ENCODE assay signal across 17 cellular contexts in genomic region chr7:591856-592628, GRCh38.
DNase-seq lines count a peak whose midpoint lies in the region; ATAC-seq, FAIRE-seq and TF ChIP-seq lines count a peak whose summit lies in the region.
"Had no signal": no experiment of that assay in that cellular context is flagged by ENCODE, and none has a peak within 500 bp of the region (broad histone marks: within the 10 kb centered on the region; RNA-seq: fewer than 3 reads in every experiment).

No MANE protein-coding gene starts in this region.

- peaks cover 0 to 7% of the 10 kb centered on the region in 2 donors for H3K27me3 Mint-ChIP-seq in natural killer cell treated with Interleukin-12 subunit alpha and Interleukin-12 subunit beta and Interleukin-15 and Interleukin-18, amount 100 ng/mL, for 72 hours

- H3K27ac Mint-ChIP-seq in activated naive CD4-positive, alpha-beta T cell treated with anti-CD3 and anti-CD28 coated beads, Interleukin-2, amount 50 U/mL, for 72 hours = peak overlapping the region; percentile 64 to 87
- H3K27ac Mint-ChIP-seq in natural killer cell treated with Interleukin-12 subunit alpha and Interleukin-12 subunit beta and Interleukin-15 and Interleukin-18, amount 100 ng/mL, for 72 hours = peak overlapping the region in 1 of 2 donors; percentile 53

- no peak overlapping the region for H3K9ac ChIP-seq in kidney (ENCODE audit: low read length in 2 of 2)
- H3K9ac ChIP-seq: KMS-11 had no signal

- no peak for ATAC-seq in activated naive CD4-positive, alpha-beta T cell treated with anti-CD3 and anti-CD28 coated beads, Interleukin-2, amount 50 U/mL, for 72 hours
- no peak for ATAC-seq in thoracic aorta (ENCODE audit: insufficient number of reproducible peaks, low FRiP score, low read depth)
- ATAC-seq in GM21515 (IDR thresholded peaks at IDR 0.05; ENCODE audit: unreplicated experiment) = no peak
- no peak for ATAC-seq in natural killer cell treated with Interleukin-12 subunit alpha and Interleukin-12 subunit beta and Interleukin-15 and Interleukin-18, amount 100 ng/mL, for 72 hours
- ATAC-seq in HG03439 (IDR thresholded peaks at IDR 0.05; ENCODE audit: unreplicated experiment) = no peak
- ATAC-seq: Panc1, SK-N-SH treated with all-trans-retinoic acid at 6 μM for 48 hours had no signal

- H3K4me1 Mint-ChIP-seq in natural killer cell treated with Interleukin-12 subunit alpha and Interleukin-12 subunit beta and Interleukin-15 and Interleukin-18, amount 100 ng/mL, for 72 hours (ENCODE audit: low read depth in 2 of 2) = peaks cover 19 to 29% of the 10 kb centered on the region in 2 donors

- no peaks in the 10 kb centered on the region for H3K27me3 ChIP-seq in thoracic aorta (replicated peaks; ENCODE audit: insufficient read depth)

- no peak for FAIRE-seq in kidney (lab: Jason Lieb, UNC)
- FAIRE-seq: GM12891 had no signal

- intact Hi-C loops in kidney (cut with DNase I) = no loop called here

- TF ChIP-seq CTCF in kidney (IDR thresholded peaks at IDR 0.05; ENCODE audit: borderline replicate concordance, extremely low read depth, insufficient read depth) (no peak), thoracic aorta (IDR thresholded peaks at IDR 0.05) (no peak)

- peak overlapping the region; percentile 61 for H3K27ac ChIP-seq in KOPT-K1 (ENCODE audit: low read depth, low read length, poor library complexity, severe bottlenecking)
- no peak overlapping the region for H3K27ac ChIP-seq in kidney (ENCODE audit: low read depth in 2 of 2, low read length in 2 of 2)
- H3K27ac ChIP-seq in thoracic aorta = peak overlapping the region; percentile 46 to 66
- H3K27ac ChIP-seq: KMS-11 had no signal

- DNase-seq in activated naive CD4-positive, alpha-beta T cell treated with anti-CD3 and anti-CD28 coated beads, Interleukin-2, amount 50 U/mL, for 72 hours (ENCODE audit: low spot score in 2 of 2) = no peak
- DNase-seq in activated naive CD4-positive, alpha-beta T cell (lab: John Stamatoyannopoulos, UW) = no peak
- DNase-seq in kidney (peak; percentile 41), thoracic aorta (ENCODE audit: low spot score) (no peak)
- DNase-seq in natural killer cell treated with Interleukin-12 subunit alpha and Interleukin-12 subunit beta and Interleukin-15 and Interleukin-18, amount 100 ng/mL, for 72 hours (ENCODE audit: low spot score) = no peak
- DNase-seq: NCI-H1930, NCI-H2171, NCI-H446 treated with DMSO at 0.1 percent for 48 hours, NCI-H774, SHP77 had no signal

- H3K36me3 ChIP-seq in KOPT-K1 (ENCODE audit: insufficient read depth, low read length) = peaks cover 68% of the 10 kb centered on the region
- peaks cover 0 to 5% of the 10 kb centered on the region in 2 donors for H3K36me3 ChIP-seq in kidney (ENCODE audit: control insufficient read depth in 1 of 2, insufficient read depth in 2 of 2, low read length in 2 of 2)
- no peaks in the 10 kb centered on the region for H3K36me3 ChIP-seq in thoracic aorta

- peaks cover 13 to 64% of the 10 kb centered on the region in 2 donors for H3K36me3 Mint-ChIP-seq in activated naive CD4-positive, alpha-beta T cell treated with anti-CD3 and anti-CD28 coated beads, Interleukin-2, amount 50 U/mL, for 72 hours
- H3K36me3 Mint-ChIP-seq in natural killer cell treated with Interleukin-12 subunit alpha and Interleukin-12 subunit beta and Interleukin-15 and Interleukin-18, amount 100 ng/mL, for 72 hours = peaks cover 12% of the 10 kb centered on the region

- H3K9me3 ChIP-seq in KOPT-K1 (ENCODE audit: insufficient read depth, low read length, poor library complexity, severe bottlenecking) (peaks cover 11% of the 10 kb centered on the region), kidney (ENCODE audit: control insufficient read depth in 1 of 2, low read length in 2 of 2) (no peaks in the 10 kb centered on the region), thoracic aorta (no peaks in the 10 kb centered on the region)

- no peak overlapping the region for H3K4me3 Mint-ChIP-seq in natural killer cell treated with Interleukin-12 subunit alpha and Interleukin-12 subunit beta and Interleukin-15 and Interleukin-18, amount 100 ng/mL, for 72 hours

- H3K4me3 ChIP-seq in kidney (ENCODE audit: low read length in 2 of 2) = no peak overlapping the region
- H3K4me3 ChIP-seq in thoracic aorta = no peak overlapping the region

- H3K4me1 ChIP-seq in kidney (ENCODE audit: control insufficient read depth in 1 of 2, insufficient read depth in 1 of 2, low read depth in 1 of 2, low read length in 2 of 2) (peaks cover 0 to 5% of the 10 kb centered on the region in 2 donors), thoracic aorta (ENCODE audit: control insufficient read depth in 1 of 2, low read depth in 2 of 2) (peaks cover 30 to 52% of the 10 kb centered on the region in 2 donors)

- H3K9me3 Mint-ChIP-seq in activated naive CD4-positive, alpha-beta T cell treated with anti-CD3 and anti-CD28 coated beads, Interleukin-2, amount 50 U/mL, for 72 hours = peaks cover 10 to 13% of the 10 kb centered on the region in 2 donors
- peaks cover 9% of the 10 kb centered on the region for H3K9me3 Mint-ChIP-seq in natural killer cell treated with Interleukin-12 subunit alpha and Interleukin-12 subunit beta and Interleukin-15 and Interleukin-18, amount 100 ng/mL, for 72 hours

Comparison
In these comparisons a context has a peak if more than half of its experiments do, and no peak if none do; other contexts are left out.
1. H3K27ac ChIP-seq: peak in KOPT-K1 (single experiment) and thoracic aorta (2 of 2); none in kidney (0 of 2).